ENCODE assay signal across 14 cellular contexts in genomic region chr10:29794776-29795635, GRCh38.
DNase-seq lines count a peak whose midpoint lies in the region; ATAC-seq and TF ChIP-seq lines count a peak whose summit lies in the region.
"Had no signal": no experiment of that assay in that cellular context is flagged by ENCODE, and none has a peak within 500 bp of the region (broad histone marks: within the 10 kb centered on the region; RNA-seq: fewer than 3 reads in every experiment).

No MANE protein-coding gene starts in this region.

- ATAC-seq in left ventricle myocardium superior = peak; percentile 63
- no peak for ATAC-seq in HG02852 (IDR thresholded peaks at IDR 0.05; ENCODE audit: unreplicated experiment)
- ATAC-seq: natural killer cell had no signal

- no peak for TF ChIP-seq POLR2A in prostate gland (IDR thresholded peaks at IDR 0.05)

- H3K4me3 ChIP-seq in AG09309 (ENCODE audit: control insufficient read depth, low read depth, low read length) (no peak overlapping the region), ascending aorta (peak overlapping the region in 1 of 2 donors; percentile 7), prostate gland (no peak overlapping the region)

- intact Hi-C loops in ascending aorta (cut with DNase I) = no loop called here
- intact Hi-C loops in left ventricle myocardium superior (cut with micrococcal nuclease) = no loop called here
- intact Hi-C loops in prostate gland (cut with DNase I) = loop anchor here (2.0 kb wide), 1 partner anchor 58 kb away; no protein-coding TSS in a partner anchor

- DNase-seq in AG09309 (ENCODE audit: low read depth) (peak; percentile 16), ascending aorta (ENCODE audit: low spot score in 2 of 2) (no peak), left ventricle myocardium superior (no peak), prostate gland (ENCODE audit: low spot score) (peak; percentile 41), SHP77 (lab: John Stamatoyannopoulos, UW) (no peak), iPS-NIHi7 (ENCODE audit: extremely low spot score) (no peak)
- DNase-seq in stimulated activated CD4-positive, alpha-beta T cell treated with anti-CD3 and anti-CD28 coated beads, Interleukin-12 subunit alpha, Interleukin-12 subunit beta, amount 100 ng/mL, for 4 hours = no peak
- DNase-seq: activated CD8-positive, alpha-beta memory T cell treated with anti-CD3 and anti-CD28 coated beads for 24 hours; activated naive CD4-positive, alpha-beta T cell treated with anti-CD3 and anti-CD28 coated beads, Interleukin-2, amount 10 ng/mL, durations not matched to agents 7 days and 5 days; natural killer cell; NCI-H187 treated with DMSO at 0.1 percent for 48 hours; NCI-H69; RPMI8226 had no signal

- peak overlapping the region; percentile 86 to 89 for H3K27ac ChIP-seq in ascending aorta
- H3K27ac ChIP-seq in prostate gland = peak overlapping the region; percentile 74 to 82

- H3K27me3 ChIP-seq in ascending aorta (no peaks in the 10 kb centered on the region), prostate gland (replicated peaks; ENCODE audit: insufficient read depth) (no peaks in the 10 kb centered on the region)

- H3K4me1 ChIP-seq in ascending aorta (peaks cover 3 to 23% of the 10 kb centered on the region in 2 donors), prostate gland (replicated peaks) (no peaks in the 10 kb centered on the region)

- H3K9me3 ChIP-seq in ascending aorta (no peaks in the 10 kb centered on the region), prostate gland (no peaks in the 10 kb centered on the region)

- WGBS in prostate gland = 24% methylated on average over 11 of the region's 11 CpGs

- no peaks in the 10 kb centered on the region for H3K36me3 ChIP-seq in ascending aorta
- H3K36me3 ChIP-seq in prostate gland = no peaks in the 10 kb centered on the region

- TF ChIP-seq CTCF in AG09309 (IDR thresholded peaks at IDR 0.05; ENCODE audit: control insufficient read depth, insufficient read depth, low read depth, low read length, missing control alignments) (no peak), ascending aorta (IDR thresholded peaks at IDR 0.05) (no peak), prostate gland (IDR thresholded peaks at IDR 0.05) (no peak)

Comparison
In these comparisons a context has a peak if more than half of its experiments do, and no peak if none do; other contexts are left out.
1. DNase-seq: peak in AG09309 (single experiment) and prostate gland (single experiment); none in ascending aorta (0 of 2), left ventricle myocardium superior (single experiment), SHP77 (0 of 2), iPS-NIHi7 (single experiment) and stimulated activated CD4-positive, alpha-beta T cell treated with anti-CD3 and anti-CD28 coated beads, Interleukin-12 subunit alpha, Interleukin-12 subunit beta, amount 100 ng/mL, for 4 hours (single experiment).